ENCODE assay signal across 8 cellular contexts in the genomic region with DNA sequence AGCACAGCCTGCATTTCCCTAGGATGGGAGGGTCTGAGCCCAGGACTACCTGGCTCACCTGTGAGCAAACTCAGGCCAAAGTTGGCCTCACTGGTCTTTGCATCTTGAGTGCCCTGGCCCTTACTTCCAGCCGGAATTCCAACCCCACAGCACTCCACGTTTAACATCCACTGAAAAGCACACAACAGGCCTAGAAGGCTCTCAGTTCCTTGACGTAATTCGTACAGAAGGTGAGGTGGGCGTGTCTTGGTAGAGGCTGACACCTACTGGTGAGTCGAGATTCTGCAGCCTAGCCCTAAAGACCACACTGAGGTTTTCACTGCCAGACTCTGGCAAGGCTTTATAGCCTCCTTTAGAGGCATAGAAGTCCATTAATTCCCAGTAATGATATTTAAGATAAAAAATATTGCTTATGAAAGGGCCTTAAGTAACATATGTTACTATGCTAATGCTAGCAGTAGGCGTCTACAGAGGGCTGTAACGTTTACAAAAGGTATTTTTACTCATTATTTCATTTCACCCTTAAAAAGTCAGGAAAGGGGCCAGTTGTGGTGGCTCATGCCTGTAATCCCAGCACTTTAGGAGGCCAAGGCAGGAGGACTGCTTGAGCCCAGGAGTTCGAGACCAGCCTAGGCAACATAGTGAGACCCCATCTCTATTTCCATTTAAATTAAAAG.
DNase-seq lines count a peak whose midpoint lies in the region; ATAC-seq, FAIRE-seq and TF ChIP-seq lines count a peak whose summit lies in the region.

No MANE protein-coding gene starts in this region.

- intact Hi-C loops in Right ventricle myocardium superior (cut with DNase I) = no loop called here

- H3K4me3 ChIP-seq in cardiac muscle cell (no peak overlapping the region), coronary artery (no peak overlapping the region)

- TF ChIP-seq CTCF in cardiac muscle cell (IDR thresholded peaks at IDR 0.05; ENCODE audit: low read depth, low read length) (peak; percentile 78), coronary artery (IDR thresholded peaks at IDR 0.05) (peak; percentile 35)

- no peak overlapping the region for H3K4me3 Mint-ChIP-seq in stimulated activated effector memory CD8-positive, alpha-beta T cell treated with anti-CD3 and anti-CD28 coated beads, Interleukin-12 subunit alpha, Interleukin-12 subunit beta, amount 100 ng/mL, for 72 hours

- peaks cover 20% of the 10 kb centered on the region for H3K4me1 Mint-ChIP-seq in stimulated activated effector memory CD8-positive, alpha-beta T cell treated with anti-CD3 and anti-CD28 coated beads, Interleukin-12 subunit alpha, Interleukin-12 subunit beta, amount 100 ng/mL, for 72 hours

- H3K36me3 Mint-ChIP-seq in stimulated activated effector memory CD8-positive, alpha-beta T cell treated with anti-CD3 and anti-CD28 coated beads, Interleukin-12 subunit alpha, Interleukin-12 subunit beta, amount 100 ng/mL, for 72 hours = no peaks in the 10 kb centered on the region

- no peaks in the 10 kb centered on the region for H3K9me3 ChIP-seq in cardiac muscle cell (ENCODE audit: low read depth)

- ATAC-seq in Right ventricle myocardium superior (ENCODE audit: poor library complexity) = no peak
- peak; percentile 85 for ATAC-seq in stimulated activated effector memory CD8-positive, alpha-beta T cell treated with anti-CD3 and anti-CD28 coated beads, Interleukin-12 subunit alpha, Interleukin-12 subunit beta, amount 100 ng/mL, for 72 hours

- H3K36me3 ChIP-seq in cardiac muscle cell = no peaks in the 10 kb centered on the region

- no peak for FAIRE-seq in HTR-8/SVneo (lab: Jason Lieb, UNC)

- peaks cover 11% of the 10 kb centered on the region for H3K4me1 ChIP-seq in cardiac muscle cell (ENCODE audit: low read depth)

- H3K27ac ChIP-seq in cardiac muscle cell (no peak overlapping the region), coronary artery (no peak overlapping the region)

- H3K27me3 ChIP-seq in cardiac muscle cell = no peaks in the 10 kb centered on the region

- no peaks in the 10 kb centered on the region for H3K9me3 Mint-ChIP-seq in stimulated activated effector memory CD8-positive, alpha-beta T cell treated with anti-CD3 and anti-CD28 coated beads, Interleukin-12 subunit alpha, Interleukin-12 subunit beta, amount 100 ng/mL, for 72 hours

- H3K27ac Mint-ChIP-seq in stimulated activated effector memory CD8-positive, alpha-beta T cell treated with anti-CD3 and anti-CD28 coated beads, Interleukin-12 subunit alpha, Interleukin-12 subunit beta, amount 100 ng/mL, for 72 hours = peak overlapping the region; percentile 67

- DNase-seq in cardiac muscle cell (ENCODE audit: low read depth in 1 of 2, low spot score in 1 of 2) (peak; percentile 29 to 83), Right ventricle myocardium superior (no peak), NCI-H1048 (lab: John Stamatoyannopoulos, UW) (peak; percentile 64), coronary artery (ENCODE audit: low spot score) (no peak), midbrain (lab: John Stamatoyannopoulos, UW) (peak; percentile 25), HTR-8/SVneo (ENCODE audit: insufficient read length, low spot score) (no peak)
- DNase-seq in activated CD4-positive, alpha-beta T cell treated with anti-CD3 and anti-CD28 coated beads for 1 hour = peak; percentile 43
- peak; percentile 54 to 82 for DNase-seq in stimulated activated effector memory CD8-positive, alpha-beta T cell treated with anti-CD3 and anti-CD28 coated beads, Interleukin-12 subunit alpha, Interleukin-12 subunit beta, amount 100 ng/mL, for 72 hours (ENCODE audit: low spot score in 2 of 2)

Comparison
In these comparisons a context has a peak if more than half of its experiments do, and no peak if none do; other contexts are left out.
1. DNase-seq: peak in cardiac muscle cell (2 of 2), NCI-H1048 (single experiment), activated CD4-positive, alpha-beta T cell treated with anti-CD3 and anti-CD28 coated beads for 1 hour (single experiment), midbrain (single experiment) and stimulated activated effector memory CD8-positive, alpha-beta T cell treated with anti-CD3 and anti-CD28 coated beads, Interleukin-12 subunit alpha, Interleukin-12 subunit beta, amount 100 ng/mL, for 72 hours (2 of 2); none in Right ventricle myocardium superior (single experiment), coronary artery (single experiment) and HTR-8/SVneo (single experiment).